10 cellular contexts compared by ENCODE assay signal in the genomic region with DNA sequence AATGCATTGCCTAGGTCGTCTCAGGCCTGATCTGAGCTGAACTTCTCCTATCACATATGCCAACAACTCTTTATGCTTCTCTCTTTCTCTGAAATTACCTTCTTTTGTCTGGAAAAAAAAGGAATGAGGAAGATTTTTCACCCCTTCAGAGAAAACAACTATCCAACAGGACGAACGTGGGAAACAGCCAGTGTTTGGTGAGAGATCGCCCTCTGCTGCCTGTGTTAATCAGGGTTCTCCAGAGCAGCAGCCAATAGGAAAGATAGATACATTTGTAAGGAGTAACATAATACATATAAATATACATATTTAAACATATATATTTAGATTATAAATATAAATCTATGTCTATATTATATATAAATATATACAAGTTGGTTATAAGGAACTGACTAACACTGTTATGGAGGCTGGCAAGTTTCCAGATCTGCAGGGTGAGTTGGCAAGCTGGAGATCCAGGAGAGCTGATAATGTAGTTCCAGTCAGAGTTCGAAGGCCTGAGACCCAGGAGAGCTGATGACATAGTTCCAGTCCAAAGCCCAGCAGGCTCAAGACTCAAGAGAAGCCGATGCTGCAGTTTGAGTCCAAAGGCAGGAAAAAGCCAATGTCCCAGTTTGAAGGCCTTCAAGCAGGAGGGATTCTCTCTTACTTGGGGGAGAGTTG. TPM values are rescaled to one million over a fixed set of nuclear protein-coding genes. Genes with fewer than 3 reads are reported as not detected.
DNase-seq lines count a peak whose midpoint lies in the region; ATAC-seq, FAIRE-seq and TF ChIP-seq lines count a peak whose summit lies in the region.
"Had no signal": no experiment of that assay in that cellular context is flagged by ENCODE, and none has a peak within 500 bp of the region (broad histone marks: within the 10 kb centered on the region; RNA-seq: fewer than 3 reads in every experiment).

No MANE protein-coding gene starts in this region.

- no peak for ATAC-seq in HG03135 (IDR thresholded peaks at IDR 0.05; ENCODE audit: unreplicated experiment)

- no peaks in the 10 kb centered on the region for H4K20me1 ChIP-seq in MM.1S (ENCODE audit: insufficient read depth, low read length)

- H3F3A ChIP-seq in MM.1S (ENCODE audit: insufficient read depth, low read length): no peaks in the 10 kb centered on the region

- H3K4me1 ChIP-seq in MM.1S (ENCODE audit: low read length) (peaks cover 8% of the 10 kb centered on the region), liver (ENCODE audit: control insufficient read depth in 4 of 4, insufficient read depth in 4 of 4, low read length in 3 of 4) (peaks cover 0 to 5% (median 0%) of the 10 kb centered on the region in 4 donors), esophagus muscularis mucosa (no peaks in the 10 kb centered on the region)
- H3K4me1 ChIP-seq: BLaER1 had no signal

- H3K36me3 ChIP-seq in MM.1S (replicated peaks; ENCODE audit: insufficient read depth, low read length) (no peaks in the 10 kb centered on the region), liver (ENCODE audit: control insufficient read depth in 4 of 4, insufficient read depth in 3 of 4, low read depth in 1 of 4, low read length in 3 of 4) (no peaks in the 10 kb centered on the region), esophagus muscularis mucosa (no peaks in the 10 kb centered on the region)
- H3K36me3 ChIP-seq: BLaER1 had no signal

- no peak overlapping the region for H3K9ac ChIP-seq in MM.1S (ENCODE audit: low read length)
- no peak overlapping the region for H3K9ac ChIP-seq in liver (ENCODE audit: low read depth in 1 of 2, low read length in 2 of 2)
- H3K9ac ChIP-seq: BLaER1 had no signal

- no peak overlapping the region for H3K4me2 ChIP-seq in MM.1S (ENCODE audit: low read depth, low read length)
- H3K4me2 ChIP-seq: BLaER1 had no signal

- no peaks in the 10 kb centered on the region for H3K9me3 ChIP-seq in MM.1S (replicated peaks; ENCODE audit: insufficient read depth, low read length)
- no peaks in the 10 kb centered on the region for H3K9me3 ChIP-seq in liver (ENCODE audit: control insufficient read depth in 4 of 4, low read length in 3 of 4)
- H3K9me3 ChIP-seq in esophagus muscularis mucosa: no peaks in the 10 kb centered on the region
- H3K9me3 ChIP-seq: BLaER1 had no signal

- H2AFZ ChIP-seq in MM.1S (ENCODE audit: low read length): no peak overlapping the region

- peak; percentile 66 to 69 for TF ChIP-seq RAD21 in liver (IDR thresholded peaks at IDR 0.05)

- no peak overlapping the region for H3K27ac ChIP-seq in MM.1S (ENCODE audit: low read length)
- peak overlapping the region in 1 of 2 donors; percentile 7 for H3K27ac ChIP-seq in liver (ENCODE audit: low read depth in 1 of 2, low read length in 2 of 2)
- H3K27ac ChIP-seq in esophagus muscularis mucosa (replicated peaks in 1 of 4): no peak overlapping the region
- H3K27ac ChIP-seq: BLaER1 had no signal

- TF ChIP-seq CTCF in MM.1S (IDR thresholded peaks at IDR 0.05; ENCODE audit: low read length): peak; percentile 36
- TF ChIP-seq CTCF in liver (IDR thresholded peaks at IDR 0.05; ENCODE audit: low read depth, low read length, missing input control): peak; percentile 23
- peak in 1 of 3 experiments; percentile 25 for TF ChIP-seq CTCF in esophagus muscularis mucosa (IDR thresholded peaks at IDR 0.05)

- no peaks in the 10 kb centered on the region for H3K9me2 ChIP-seq in MM.1S (replicated peaks; ENCODE audit: insufficient read depth, low read length)

- TF ChIP-seq POLR2A in esophagus muscularis mucosa (IDR thresholded peaks at IDR 0.05; ENCODE audit: low read depth) (no peak), GM12891 (IDR thresholded peaks at IDR 0.05; ENCODE audit: low read depth, low read length) (no peak)

- WGBS in liver: 13% methylated on average over 6 of the region's 6 CpGs
- 29% methylated on average over 6 of the region's 6 CpGs for WGBS in esophagus muscularis mucosa

- DNase-seq in DMS53 (lab: John Stamatoyannopoulos, UW) (peak; percentile 32), DMS53 treated with DMSO at 0.1 percent for 48 hours (lab: John Stamatoyannopoulos, UW; ENCODE audit: unreplicated experiment) (no peak), MM.1S (no peak), astrocyte of the hippocampus (ENCODE audit: low read depth, low spot score) (peak; percentile 50), esophagus muscularis mucosa (ENCODE audit: extremely low spot score) (no peak), GM12891 (ENCODE audit: insufficient read length, low spot score) (no peak)

- FAIRE-seq in GM12891 (lab: Jason Lieb, UNC): no peak

- no peaks in the 10 kb centered on the region for H3K27me3 ChIP-seq in MM.1S (replicated peaks; ENCODE audit: insufficient read depth, low read length)
- H3K27me3 ChIP-seq in liver (ENCODE audit: control insufficient read depth in 4 of 4, insufficient read depth in 4 of 4, low read length in 3 of 4): no peaks in the 10 kb centered on the region
- H3K27me3 ChIP-seq in esophagus muscularis mucosa: no peaks in the 10 kb centered on the region

- no peaks in the 10 kb centered on the region for H3K79me2 ChIP-seq in MM.1S (ENCODE audit: low read length)

- TF ChIP-seq EP300 in esophagus muscularis mucosa (IDR thresholded peaks at IDR 0.05): no peak

- H3K4me3 ChIP-seq in MM.1S (ENCODE audit: low read length): no peak overlapping the region
- no peak overlapping the region for H3K4me3 ChIP-seq in liver (ENCODE audit: low read depth in 1 of 3, low read length in 3 of 3)
- no peak overlapping the region for H3K4me3 ChIP-seq in esophagus muscularis mucosa
- H3K4me3 ChIP-seq: BLaER1 had no signal

- intact Hi-C loops in esophagus muscularis mucosa (cut with DNase I): no loop called here

TF ChIP-seq in liver, 16 proteins besides CTCF, POLR2A, EP300 and RAD21 (continues in another document):
- TF ChIP-seq, protein P1, sequence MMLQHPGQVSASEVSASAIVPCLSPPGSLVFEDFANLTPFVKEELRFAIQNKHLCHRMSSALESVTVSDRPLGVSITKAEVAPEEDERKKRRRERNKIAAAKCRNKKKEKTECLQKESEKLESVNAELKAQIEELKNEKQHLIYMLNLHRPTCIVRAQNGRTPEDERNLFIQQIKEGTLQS (IDR thresholded peaks at IDR 0.05): no peak
- TF ChIP-seq FOXA2 (IDR thresholded peaks at IDR 0.05) (no peak), RXRA (IDR thresholded peaks at IDR 0.05) (no peak), SP1 (IDR thresholded peaks at IDR 0.05) (no peak), JUND (IDR thresholded peaks at IDR 0.05) (no peak)

TF ChIP-seq in GM12891, 5 proteins besides CTCF, POLR2A, EP300 and RAD21:
- TF ChIP-seq POLR2AphosphoS5 (IDR thresholded peaks at IDR 0.05; ENCODE audit: low read depth, low read length) (no peak), POU2F2 (IDR thresholded peaks at IDR 0.05; ENCODE audit: low read depth, low read length) (no peak), SPI1 (IDR thresholded peaks at IDR 0.05; ENCODE audit: low read depth, low read length) (no peak), PAX5 (IDR thresholded peaks at IDR 0.05; ENCODE audit: insufficient read depth, low read length, severe bottlenecking) (no peak), TAF1 (IDR thresholded peaks at IDR 0.05; ENCODE audit: low read depth, low read length) (no peak)

RNA-seq across cellular contexts. Expression of a gene that starts 13.3 kb away (rescaled TPM):
- total RNA-seq in liver: 10 to 100 TPM; 10.1 to 24.3 TPM
- 10 to 100 TPM; 10.9 to 16.4 TPM for polyA plus RNA-seq in liver
- total RNA-seq in esophagus muscularis mucosa: 10 to 100 TPM; 40.7 to 56.2 (median 52.0) TPM
- polyA plus RNA-seq in GM12891 (2012; ENCODE audit: low read depth, missing spikeins): 17.4 TPM

RNA-seq across cellular contexts. Expression of a gene that starts 13.7 kb away (rescaled TPM):
- total RNA-seq in liver (10 to 100 TPM; 42.6 to 63.6 TPM), esophagus muscularis mucosa (10 to 100 TPM in 1 of 4 donors, 1 to 10 TPM in 3; 5.8 to 10.1 (median 8.7) TPM)
- polyA plus RNA-seq in liver: 10 to 100 TPM; 23.8 to 34.6 TPM
- polyA plus RNA-seq in GM12891 (2012; ENCODE audit: low read depth, missing spikeins): 18.6 TPM

RNA-seq across cellular contexts. Expression of a gene that starts 47.7 kb away (rescaled TPM):
- total RNA-seq in liver (not detected), esophagus muscularis mucosa (not detected)
- not detected for polyA plus RNA-seq in liver
- polyA plus RNA-seq in GM12891 (2012; ENCODE audit: low read depth, missing spikeins): not detected
- total RNA-seq: pulmonary artery endothelial cell had no signal

RNA-seq across cellular contexts. Expression of a gene that starts 58.2 kb away (rescaled TPM):
- total RNA-seq in liver (under 1 TPM in 1 of 2 donors, not detected in 1; 0.14 TPM), esophagus muscularis mucosa (not detected)
- not detected for polyA plus RNA-seq in liver
- 1.1 TPM for polyA plus RNA-seq in GM12891 (2012; ENCODE audit: low read depth, missing spikeins)
- total RNA-seq: pulmonary artery endothelial cell had no signal

Comparison
In these comparisons a context has a peak if more than half of its experiments do, and no peak if none do; other contexts are left out.
1. DNase-seq: peak in DMS53 (single experiment) and astrocyte of the hippocampus (single experiment); none in DMS53 treated with DMSO at 0.1 percent for 48 hours (single experiment), MM.1S (single experiment), esophagus muscularis mucosa (single experiment) and GM12891 (single experiment).